In the genomic region with DNA sequence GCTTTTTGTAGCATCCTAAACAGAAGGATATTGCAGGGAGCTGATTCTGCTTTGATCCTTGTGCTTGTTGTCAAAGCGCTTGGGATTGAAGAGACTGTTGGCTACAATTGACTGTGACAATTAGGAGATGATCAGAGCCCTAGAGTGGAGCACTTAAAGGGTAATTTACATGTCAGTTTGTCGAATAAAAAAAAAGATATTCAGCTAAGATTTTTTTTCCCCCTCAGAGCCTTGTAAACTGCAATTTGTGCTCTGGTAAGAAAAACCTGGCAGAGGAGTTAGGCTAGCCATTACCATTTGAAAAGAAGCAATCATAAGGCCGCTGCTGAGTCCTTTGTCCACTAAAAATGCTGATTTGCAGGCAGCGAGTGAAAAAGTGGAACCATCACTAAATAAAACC, we compare ENCODE assay signal across 27 cellular contexts. TPM values are rescaled to one million over a fixed set of nuclear protein-coding genes. Genes with fewer than 3 reads are reported as not detected.
DNase-seq lines count a peak whose midpoint lies in the region; ATAC-seq, FAIRE-seq and TF ChIP-seq lines count a peak whose summit lies in the region.
"Had no signal": no experiment of that assay in that cellular context is flagged by ENCODE, and none has a peak within 500 bp of the region (broad histone marks: within the 10 kb centered on the region; RNA-seq: fewer than 3 reads in every experiment).

No MANE protein-coding gene starts in this region.

- no TSS peak for BruUV-seq in K562 (replicated peaks; lab: Mats Ljungman, UMichigan)

- in situ Hi-C loops in K562 (cut with MboI): no loop called here

- 70% methylated on average over 4 of the region's 4 CpGs for WGBS in K562 (ENCODE audit: insufficient coverage, low coverage, missing lambda C conversion rate)

- DNase-seq in GM23338 (ENCODE audit: low spot score) (peak; percentile 82), NCI-H1105 treated with DMSO at 0.1 percent for 48 hours (lab: John Stamatoyannopoulos, UW) (peak; percentile 91), K562 (ENCODE audit: extremely low read depth in 1 of 4, low spot score in 3 of 4) (no peak), medulla oblongata (ENCODE audit: extremely low spot score) (peak; percentile 25), A172 (ENCODE audit: low spot score) (no peak), Peyer's patch (no peak), RCC 7860 (ENCODE audit: low spot score) (no peak)
- no peak for DNase-seq in activated CD4-positive, alpha-beta T cell treated with anti-CD3 and anti-CD28 coated beads for 1 hour
- DNase-seq: activated CD4-positive, alpha-beta T cell treated with anti-CD3 and anti-CD28 coated beads for 36 hours; activated CD8-positive, alpha-beta memory T cell treated with anti-CD3 and anti-CD28 coated beads for 24 hours; activated naive CD4-positive, alpha-beta T cell treated with Interleukin-2 at 50 U/mL for 16 hours; activated T-cell treated with anti-CD3 and anti-CD28 coated beads, Interleukin-2, amount 50 U/mL, for 48 hours; left ventricle myocardium superior; mucosa of descending colon; NCI-H82; nephron progenitor cell; SHP77 treated with DMSO at 0.1 percent for 48 hours; stimulated activated CD4-positive, alpha-beta T cell treated with anti-CD3 and anti-CD28 coated beads, Interleukin-1b, Interleukin-23, amount 100 ng/mL, for 48 hours; T-cell had no signal

- H3F3A ChIP-seq in GM23338 (replicated peaks; ENCODE audit: low read depth): no peaks in the 10 kb centered on the region

- peak overlapping the region; percentile 49; the same call in 2 of the 3 replicates for H3K4me3 Mint-ChIP-seq in GM23338
- H3K4me3 Mint-ChIP-seq: activated CD4-positive, alpha-beta T cell treated with anti-CD3 and anti-CD28 coated beads for 36 hours; dendritic cell treated with granulocyte-macrophage colony-stimulating factor and Interleukin-4, amounts not matched to agents 40 ng/mL and 50 ng/mL, for 4 days; nephron progenitor cell; stimulated activated effector memory CD8-positive, alpha-beta T cell treated with anti-CD3 and anti-CD28 coated beads, Interleukin-12 subunit alpha, Interleukin-12 subunit beta, amount 100 ng/mL, for 72 hours; T-cell had no signal

- no peak overlapping the region for H3K9ac ChIP-seq in K562 (ENCODE audit: insufficient read depth in 1 of 2, low read depth in 2 of 2, low read length in 2 of 2)

- H3K36me3 Mint-ChIP-seq in GM23338 (ENCODE audit: low read depth): no peaks in the 10 kb centered on the region
- H3K36me3 Mint-ChIP-seq: stimulated activated effector memory CD8-positive, alpha-beta T cell treated with anti-CD3 and anti-CD28 coated beads, Interleukin-12 subunit alpha, Interleukin-12 subunit beta, amount 100 ng/mL, for 72 hours; T-cell had no signal

- H2AFZ ChIP-seq in GM23338 (no peak overlapping the region), K562 (ENCODE audit: low read depth, low read length) (peak overlapping the region; percentile 73)

- H3K4me3 ChIP-seq in GM23338 (peak overlapping the region; percentile 19), K562 (no peak overlapping the region), Peyer's patch (no peak overlapping the region)
- H3K4me3 ChIP-seq: cardiac muscle cell, mucosa of descending colon, prostate gland, suprapubic skin had no signal

- FAIRE-seq in K562 (lab: Jason Lieb, UNC): no peak
- FAIRE-seq in RCC 7860 (lab: Jason Lieb, UNC): no peak
- FAIRE-seq: urothelium cell line had no signal

- H3K9me1 ChIP-seq in K562 (ENCODE audit: control insufficient read depth, insufficient read depth, low read length): no peaks in the 10 kb centered on the region

- H3K9me2 ChIP-seq in GM23338 (ENCODE audit: insufficient read depth): no peaks in the 10 kb centered on the region

- no peaks in the 10 kb centered on the region; the same call in 2 of the 3 replicates for H3K9me3 Mint-ChIP-seq in GM23338
- H3K9me3 Mint-ChIP-seq: nephron progenitor cell, T-cell had no signal

- H3K36me3 ChIP-seq in GM23338 (ENCODE audit: insufficient read depth) (no peaks in the 10 kb centered on the region), K562 (ENCODE audit: control insufficient read depth, insufficient read depth, low read length) (no peaks in the 10 kb centered on the region), Peyer's patch (no peaks in the 10 kb centered on the region)
- H3K36me3 ChIP-seq: cardiac muscle cell, prostate gland, suprapubic skin had no signal

- H3K27me3 ChIP-seq in GM23338 (ENCODE audit: insufficient read depth) (peaks cover 7% of the 10 kb centered on the region; the same call in 1 of the 2 replicates), K562 (ENCODE audit: control insufficient read depth in 2 of 2, insufficient read depth in 2 of 2, low read length in 2 of 2) (no peaks in the 10 kb centered on the region), Peyer's patch (no peaks in the 10 kb centered on the region)
- H3K27me3 ChIP-seq: cardiac muscle cell, suprapubic skin had no signal

- H3K27ac ChIP-seq in GM23338 (ENCODE audit: low read depth): no peak overlapping the region
- H3K27ac ChIP-seq in K562 (ENCODE audit: extremely low read depth, low read depth, low read length): no peak overlapping the region
- no peak overlapping the region for H3K27ac ChIP-seq in Peyer's patch
- H3K27ac ChIP-seq: C4-2B, cardiac muscle cell, prostate gland, suprapubic skin had no signal

- no peak for TF ChIP-seq RAD21 in K562 (CRISPR knock-in tag; conservative IDR thresholded peaks at IDR 0.05 in 1 of 2, IDR thresholded peaks at IDR 0.05 in 1 of 2)

- peaks cover 6% of the 10 kb centered on the region for H3K27me3 Mint-ChIP-seq in GM23338 (ENCODE audit: insufficient read depth, low read depth, poor library complexity)
- H3K27me3 Mint-ChIP-seq: dendritic cell treated with granulocyte-macrophage colony-stimulating factor and Interleukin-4, amounts not matched to agents 40 ng/mL and 50 ng/mL, for 4 days had no signal

- H3K27ac Mint-ChIP-seq in GM23338: no peak overlapping the region
- H3K27ac Mint-ChIP-seq: activated CD4-positive, alpha-beta T cell treated with anti-CD3 and anti-CD28 coated beads for 36 hours; dendritic cell treated with granulocyte-macrophage colony-stimulating factor and Interleukin-4, amounts not matched to agents 40 ng/mL and 50 ng/mL, for 4 days; nephron progenitor cell; stimulated activated effector memory CD8-positive, alpha-beta T cell treated with anti-CD3 and anti-CD28 coated beads, Interleukin-12 subunit alpha, Interleukin-12 subunit beta, amount 100 ng/mL, for 72 hours; T-cell had no signal

- TF ChIP-seq POLR2A in K562 (conservative IDR thresholded peaks at IDR 0.05) (no peak), Peyer's patch (IDR thresholded peaks at IDR 0.05) (no peak)

- ATAC-seq in GM23338 (peak; percentile 91), K562 (no peak)
- ATAC-seq: activated CD4-positive, alpha-beta T cell treated with anti-CD3 and anti-CD28 coated beads for 36 hours; left ventricle myocardium superior; mucosa of descending colon; stimulated activated effector memory CD8-positive, alpha-beta T cell treated with anti-CD3 and anti-CD28 coated beads, Interleukin-12 subunit alpha, Interleukin-12 subunit beta, amount 100 ng/mL, for 72 hours; T-cell had no signal

- H3K4me1 ChIP-seq in GM23338 (ENCODE audit: insufficient read depth) (peaks cover 32% of the 10 kb centered on the region), K562 (replicated peaks in 1 of 2; ENCODE audit: control insufficient read depth in 2 of 2, insufficient read depth in 2 of 2, low read length in 2 of 2) (no peaks in the 10 kb centered on the region; a peak in 2 of 5 replicates), Peyer's patch (no peaks in the 10 kb centered on the region)
- H3K4me1 ChIP-seq: prostate gland, suprapubic skin had no signal

- H4K20me1 ChIP-seq in GM23338 (replicated peaks; ENCODE audit: insufficient read depth) (no peaks in the 10 kb centered on the region), K562 (replicated peaks; ENCODE audit: control insufficient read depth, insufficient read depth, low read length) (no peaks in the 10 kb centered on the region)

- TF ChIP-seq EP300 in K562 (IDR thresholded peaks at IDR 0.05; ENCODE audit: low read length): no peak

- peaks cover 35% of the 10 kb centered on the region; the same call in 2 of the 3 replicates for H3K4me1 Mint-ChIP-seq in GM23338

- no peak for TF ChIP-seq CTCF in GM23338 (conservative IDR thresholded peaks at IDR 0.05; ENCODE audit: low read depth in 2 of 2)
- no peak for TF ChIP-seq CTCF in K562 (IDR thresholded peaks at IDR 0.05 in 2 of 3, conservative IDR thresholded peaks at IDR 0.05 in 1 of 3; ENCODE audit: insufficient read depth in 2 of 3, low read depth in 1 of 3, low read length in 3 of 3)
- TF ChIP-seq CTCF in Peyer's patch (IDR thresholded peaks at IDR 0.05): no peak

- POLR2A ChIA-PET in K562 (lab: Yijun Ruan, JAX): interaction anchor here (0.5 to 1.1 kb wide), 3 partner anchors 14 to 1820 kb away, joined by 3 to 4 read pairs (median 3); no protein-coding TSS in a partner anchor

- intact Hi-C loops in K562 (cut with micrococcal nuclease): no loop called here

- CTCF ChIA-PET in K562 (lab: Yijun Ruan, JAX; ENCODE audit: low intra/inter-chr PET ratio): no interaction called here

- H3K4me2 ChIP-seq in GM23338 (peak overlapping the region; percentile 53), K562 (ENCODE audit: insufficient read depth, low read length) (no peak overlapping the region)

- H3K79me2 ChIP-seq in GM23338 (replicated peaks; ENCODE audit: insufficient read depth) (no peaks in the 10 kb centered on the region), K562 (ENCODE audit: control insufficient read depth, insufficient read depth, low read length) (no peaks in the 10 kb centered on the region)

- H3K9me3 ChIP-seq in K562 (replicated peaks; ENCODE audit: control insufficient read depth, insufficient read depth, low read depth, low read length) (no peaks in the 10 kb centered on the region), Peyer's patch (no peaks in the 10 kb centered on the region)
- H3K9me3 ChIP-seq: mucosa of descending colon, prostate gland, suprapubic skin had no signal

RNA-seq across cellular contexts. Expression of a gene that starts 47.8 kb away (rescaled TPM):
- 0.08 TPM in 1 of 2 replicates, not detected in the other for total RNA-seq in GM23338 (2014; rRNA removed; shearing (Covaris generic))
- 0.07 and 0.45 TPM in 2 replicates for polyA plus RNA-seq in GM23338 (2016; fragmentation: Nextera tagmentation; extraction: Ambion mirVana)
- 342 and 614 TPM in 2 replicates for total RNA-seq in K562 (2011; cell fraction: chromatin; rRNA removed; ENCODE audit: low replicate concordance)
- 113 and 153 TPM in 2 replicates for total RNA-seq in K562 (2011; cell fraction: nucleolus; rRNA removed)
- 327 and 692 TPM in 2 replicates for total RNA-seq in K562 (2011; cell fraction: nucleoplasm; rRNA removed)
- total RNA-seq in K562 (2014; rRNA removed): 65.0 and 72.3 TPM in 2 replicates
- 87.9 and 96.2 TPM in 2 replicates for total RNA-seq in K562 (2014; rRNA removed; fragmentation: Illumina TruSeq; extraction: Trizol)
- total RNA-seq in K562 (2015; rRNA removed; fragmentation: Illumina TruSeq; extraction: Trizol): 82.2 and 85.8 TPM in 2 replicates
- 101 and 113 TPM in 2 replicates for total RNA-seq in K562 (2021)
- 66.9 and 73.3 TPM in 2 replicates for polyA plus RNA-seq in K562 (2011; rRNA removed)
- 37.5 and 39.9 TPM in 2 replicates for polyA plus RNA-seq in K562 (2011; cell fraction: cytosol; rRNA removed)
- 143 and 148 TPM in 2 replicates for polyA plus RNA-seq in K562 (2011; cell fraction: nucleus; rRNA removed)
- polyA plus RNA-seq in K562 (2012): 33.6 and 40.1 TPM in 2 replicates
- polyA plus RNA-seq in K562 (2014; fragmentation: Illumina TruSeq; extraction: Trizol): 52.2 and 57.2 TPM in 2 replicates
- polyA plus RNA-seq in K562 (2014; fragmentation: Nextera tagmentation; extraction: Ambion mirVana): 10 to 100 TPM; 15.1 to 30.1 TPM
- polyA plus RNA-seq in K562 (2014; rRNA removed): 46.5 and 50.2 TPM in 2 replicates
- polyA minus RNA-seq in K562 (2011; rRNA and poly(A)+ RNA removed): 369 and 399 TPM in 2 replicates
- polyA minus RNA-seq in K562 (2011; cell fraction: cytosol; rRNA and poly(A)+ RNA removed): 41.4 and 51.2 TPM in 2 replicates
- polyA minus RNA-seq in K562 (2011; cell fraction: nucleus; rRNA and poly(A)+ RNA removed): 431 and 576 TPM in 2 replicates
- 20.2 and 35.0 TPM in 2 replicates for total RNA-seq in A172 (2014; rRNA removed; shearing (Covaris generic))
- 100 to 1,000 TPM in 1 of 4 donors, 10 to 100 TPM in 3; 12.4 to 149 (median 29.9) TPM for total RNA-seq in Peyer's patch
- total RNA-seq: HT-29 had no signal

Comparison
In these comparisons a context has a peak if more than half of its experiments do, and no peak if none do; other contexts are left out.
1. DNase-seq: peak in GM23338 (single experiment), NCI-H1105 treated with DMSO at 0.1 percent for 48 hours (single experiment) and medulla oblongata (single experiment); none in K562 (0 of 4), A172 (single experiment), Peyer's patch (0 of 3), activated CD4-positive, alpha-beta T cell treated with anti-CD3 and anti-CD28 coated beads for 1 hour (single experiment) and RCC 7860 (single experiment).
2. RNA of a gene that starts 47.8 kb away (total RNA-seq): 65.0 to 692 TPM in K562, 12.4 to 149 TPM in Peyer's patch and 20.2 to 35.0 TPM in A172; 0.08 TPM in GM23338; every median in the first group is over 10 times any median in the second.